In the genomic region with DNA sequence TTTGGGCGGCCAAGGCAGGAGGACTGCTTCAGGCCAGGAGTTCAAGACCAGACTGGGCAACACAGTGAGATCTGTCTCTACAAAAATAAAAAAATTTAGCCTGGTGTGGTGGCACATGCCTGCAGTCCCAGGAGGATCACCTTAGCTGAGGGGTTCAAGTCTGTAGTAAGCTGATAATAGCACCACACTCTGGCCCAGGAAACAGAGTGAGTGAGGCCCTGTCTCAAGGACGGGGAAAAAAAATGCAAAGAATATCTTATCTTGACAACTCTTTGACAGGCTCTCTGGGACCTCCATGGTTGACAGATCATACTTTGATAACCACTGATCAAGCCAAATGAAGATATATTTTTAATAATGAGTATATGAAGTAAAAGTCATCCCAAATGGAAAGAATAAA, we compare ENCODE assay signal across 14 cellular contexts. TPM values are rescaled to one million over a fixed set of nuclear protein-coding genes. Genes with fewer than 3 reads are reported as not detected.
A peak's percentile ranks its signal among the peaks of the same experiment; 100 is the strongest.
DNase-seq lines count a peak whose midpoint lies in the region; ATAC-seq and TF ChIP-seq lines count a peak whose summit lies in the region.
"Had no signal": no experiment of that assay in that cellular context is flagged by ENCODE, and none has a peak within 500 bp of the region (broad histone marks: within the 10 kb centered on the region; RNA-seq: fewer than 3 reads in every experiment).

No MANE protein-coding gene starts in this region.

- H3K4me1 Mint-ChIP-seq in CD8-positive, alpha-beta T cell (ENCODE audit: low read depth) = peaks cover 59% of the 10 kb centered on the region
- peaks cover 6% of the 10 kb centered on the region for H3K4me1 Mint-ChIP-seq in endodermal cell

- H3K27ac ChIP-seq in BLaER1 (0 out of 2 replicates have a peak overlapping the region, but pooled peaks have one; percentile 12), endodermal cell (ENCODE audit: low read depth, low read length) (no peak overlapping the region)
- no peak overlapping the region for H3K27ac ChIP-seq in CD8-positive, alpha-beta T cell (ENCODE audit: low read depth, low read length)
- H3K27ac ChIP-seq: C4-2B had no signal

- CTCF ChIA-PET in CD8-positive, alpha-beta T cell (lab: Charles Lee) = interaction anchor here (1.5 kb wide), 1 partner anchor 22 kb away, joined by 3 read pairs; no protein-coding TSS in a partner anchor

- H3K27me3 ChIP-seq in BLaER1 (no peaks in the 10 kb centered on the region), endodermal cell (ENCODE audit: control insufficient read depth, insufficient read depth, low read length, poor library complexity, severe bottlenecking) (no peaks in the 10 kb centered on the region)
- H3K27me3 ChIP-seq in CD8-positive, alpha-beta T cell (ENCODE audit: insufficient read depth, low read length) = no peaks in the 10 kb centered on the region

- H3K9ac ChIP-seq in BLaER1 = 0 out of 2 replicates have a peak overlapping the region, but pooled peaks have one; percentile 14
- H3K9ac ChIP-seq in endodermal cell (ENCODE audit: extremely low read depth, low read length, poor library complexity, severe bottlenecking) = no peak overlapping the region

- DNase-seq in CD8-positive, alpha-beta T cell = no peak
- peak; percentile 27 for DNase-seq in OCI-M1 (lab: John Stamatoyannopoulos, UW)
- peak; percentile 12 for DNase-seq in endodermal cell
- DNase-seq in cerebellar nuclear complex (lab: John Stamatoyannopoulos, UW) = no peak
- no peak for DNase-seq in NCI-H446 treated with DMSO at 0.1 percent for 48 hours (lab: John Stamatoyannopoulos, UW)
- no peak for DNase-seq in iPS-NIHi7 (ENCODE audit: extremely low spot score)
- DNase-seq in NCI-H1930 (lab: John Stamatoyannopoulos, UW) = no peak
- DNase-seq: DMS53, H7, IMR-90 had no signal

- H3K4me3 Mint-ChIP-seq in CD8-positive, alpha-beta T cell = no peak overlapping the region
- H3K4me3 Mint-ChIP-seq in endodermal cell = no peak overlapping the region
- H3K4me3 Mint-ChIP-seq: B cell, GM23338 had no signal

- peaks cover 100% of the 10 kb centered on the region for H4K20me1 ChIP-seq in BLaER1

- H3K36me3 ChIP-seq in BLaER1 (peaks cover 68% of the 10 kb centered on the region), endodermal cell (ENCODE audit: control insufficient read depth, insufficient read depth, low read length) (peaks cover 19% of the 10 kb centered on the region)
- no peaks in the 10 kb centered on the region for H3K36me3 ChIP-seq in CD8-positive, alpha-beta T cell (ENCODE audit: insufficient read depth, low read length)

- H3K4me2 ChIP-seq in BLaER1 = peak overlapping the region; percentile 58
- H3K4me2 ChIP-seq: GM23338 had no signal

- intact Hi-C loops in CD8-positive, alpha-beta T cell (cut with DNase I, micrococcal nuclease) = no loop called here

- H3K9me3 ChIP-seq in BLaER1 (peaks cover 70% of the 10 kb centered on the region), endodermal cell (ENCODE audit: control insufficient read depth, low read length) (no peaks in the 10 kb centered on the region)
- H3K9me3 ChIP-seq in CD8-positive, alpha-beta T cell (ENCODE audit: low read length) = no peaks in the 10 kb centered on the region

- H3K27me3 Mint-ChIP-seq in CD8-positive, alpha-beta T cell (ENCODE audit: low read depth) = no peaks in the 10 kb centered on the region
- H3K27me3 Mint-ChIP-seq in endodermal cell (ENCODE audit: insufficient read depth) = no peaks in the 10 kb centered on the region
- H3K27me3 Mint-ChIP-seq: B cell had no signal

- POLR2A ChIA-PET in CD8-positive, alpha-beta T cell (lab: Charles Lee) = no interaction called here

- no peak for ATAC-seq in CD8-positive, alpha-beta T cell
- ATAC-seq: GM23338 had no signal

- H3K36me3 Mint-ChIP-seq in CD8-positive, alpha-beta T cell = peaks cover 30% of the 10 kb centered on the region
- H3K36me3 Mint-ChIP-seq in endodermal cell (ENCODE audit: low read depth) = peaks cover 46% of the 10 kb centered on the region

- WGBS in endodermal cell (ENCODE audit: insufficient coverage in 1 of 2, insufficient read length in 1 of 2), 2 experiments = 95 to 100% methylated on average over 1 to 2 of the region's 2 CpGs

- H3K4me3 ChIP-seq in BLaER1 (no peak overlapping the region), endodermal cell (ENCODE audit: low read length) (no peak overlapping the region)
- H3K4me3 ChIP-seq in CD8-positive, alpha-beta T cell (ENCODE audit: low read depth, low read length) = no peak overlapping the region
- H3K4me3 ChIP-seq: GM23338 had no signal

- H3K27ac Mint-ChIP-seq in CD8-positive, alpha-beta T cell = peak overlapping the region; percentile 13
- H3K27ac Mint-ChIP-seq in endodermal cell = no peak overlapping the region
- H3K27ac Mint-ChIP-seq: B cell, GM23338 had no signal

- no peak for TF ChIP-seq CTCF in CD8-positive, alpha-beta T cell (IDR thresholded peaks at IDR 0.05)
- no peak for TF ChIP-seq CTCF in endodermal cell (conservative IDR thresholded peaks at IDR 0.05)

- H3K4me1 ChIP-seq in BLaER1 (peaks cover 36% of the 10 kb centered on the region), endodermal cell (ENCODE audit: control insufficient read depth, insufficient read depth, low read length) (no peaks in the 10 kb centered on the region)
- H3K4me1 ChIP-seq in CD8-positive, alpha-beta T cell (ENCODE audit: insufficient read depth, low read length) = peaks cover 7% of the 10 kb centered on the region

- H3K9me3 Mint-ChIP-seq in CD8-positive, alpha-beta T cell = no peaks in the 10 kb centered on the region
- H3K9me3 Mint-ChIP-seq in endodermal cell = peaks cover 10% of the 10 kb centered on the region

RNA-seq across cellular contexts. Expression of a gene that starts 22.7 kb away (rescaled TPM):
- total RNA-seq in CD8-positive, alpha-beta T cell = 100 to 1,000 TPM in 1 of 2 experiments, 10 to 100 TPM in 1; 99.6 to 103 TPM
- 100 to 1,000 TPM; 105 to 120 TPM for total RNA-seq in endodermal cell
- polyA plus RNA-seq in endodermal cell (2013, experiment 1 of 2) = 66.8 TPM
- polyA plus RNA-seq in endodermal cell (2013, experiment 2 of 2) = 68.2 TPM

Comparison
In these comparisons a context has a peak if more than half of its experiments do, and no peak if none do; other contexts are left out.
1. DNase-seq: peak in OCI-M1 (single experiment) and endodermal cell (single experiment); none in CD8-positive, alpha-beta T cell (0 of 7), cerebellar nuclear complex (0 of 2), NCI-H446 treated with DMSO at 0.1 percent for 48 hours (single experiment), iPS-NIHi7 (single experiment) and NCI-H1930 (0 of 2).